ENCODE assay signal across 16 cellular contexts in genomic region chr11:85076535-85077330, GRCh38.
DNase-seq lines count a peak whose midpoint lies in the region; ATAC-seq, FAIRE-seq and TF ChIP-seq lines count a peak whose summit lies in the region.
"Had no signal": no experiment of that assay in that cellular context is flagged by ENCODE, and none has a peak within 500 bp of the region (broad histone marks: within the 10 kb centered on the region; RNA-seq: fewer than 3 reads in every experiment).

No MANE protein-coding gene starts in this region.

- POLR2A ChIA-PET in PC-3 (lab: Charles Lee; ENCODE audit: unreplicated experiment) = interaction anchor here (0.7 kb wide), 1 partner anchor 1916 kb away, joined by 3 read pairs; no protein-coding TSS in a partner anchor

- H3K27me3 ChIP-seq in PC-3 (ENCODE audit: low read length) = no peaks in the 10 kb centered on the region
- no peaks in the 10 kb centered on the region for H3K27me3 ChIP-seq in cardiac muscle cell
- H3K27me3 ChIP-seq: esophagus muscularis mucosa, ovary had no signal

- H3K36me3 ChIP-seq in PC-3 (ENCODE audit: low read depth, low read length) (no peaks in the 10 kb centered on the region), cardiac muscle cell (no peaks in the 10 kb centered on the region)
- H3K36me3 ChIP-seq: esophagus muscularis mucosa, ovary had no signal

- TF ChIP-seq CTCF in PC-3 (conservative IDR thresholded peaks at IDR 0.05; ENCODE audit: low read depth, low read length) (no peak), cardiac muscle cell (IDR thresholded peaks at IDR 0.05; ENCODE audit: low read depth, low read length) (no peak)

- intact Hi-C loops in Right ventricle myocardium inferior (cut with DNase I) (no loop called here), cardiac septum (cut with DNase I) (no loop called here), PC-3 (cut with micrococcal nuclease) (no loop called here)

- H3F3A ChIP-seq in PC-3 (ENCODE audit: low read length, unreplicated experiment) = no peaks in the 10 kb centered on the region

- H3K9me2 ChIP-seq in PC-3 (replicated peaks; ENCODE audit: low read length) = no peaks in the 10 kb centered on the region

- H2AFZ ChIP-seq in PC-3 (ENCODE audit: low read length) = no peak overlapping the region

- H3K79me2 ChIP-seq in PC-3 (ENCODE audit: low read length) = no peaks in the 10 kb centered on the region

- CTCF ChIA-PET in PC-3 (lab: Charles Lee) = no interaction called here

- no peak overlapping the region for H3K9ac ChIP-seq in PC-3 (ENCODE audit: low read length)

- FAIRE-seq in urothelium cell line (lab: Jason Lieb, UNC) = no peak

- ATAC-seq in Right ventricle myocardium inferior = peak; percentile 64
- ATAC-seq in PC-3 = peak; percentile 82
- ATAC-seq in HG03571 (IDR thresholded peaks at IDR 0.05; ENCODE audit: unreplicated experiment) = no peak
- ATAC-seq in HG02973 (IDR thresholded peaks at IDR 0.05; ENCODE audit: unreplicated experiment) = no peak
- ATAC-seq: activated T-cell treated with anti-CD3 and anti-CD28 coated beads, Interleukin-2, amount 50 U/mL, for 4 hours had no signal

- H3K4me3 ChIP-seq in PC-3 (ENCODE audit: low read length) (no peak overlapping the region), cardiac muscle cell (no peak overlapping the region)
- H3K4me3 ChIP-seq: esophagus muscularis mucosa, ovary had no signal

- H3K4me1 ChIP-seq in PC-3 (ENCODE audit: insufficient read depth, low read length) = peaks cover 16% of the 10 kb centered on the region
- peaks cover 14% of the 10 kb centered on the region for H3K4me1 ChIP-seq in cardiac muscle cell (ENCODE audit: low read depth)

- DNase-seq in Right ventricle myocardium inferior (ENCODE audit: missing footprints) (no peak), cardiac septum (ENCODE audit: low spot score) (no peak), PC-3 (peak; percentile 91), cardiac muscle cell (ENCODE audit: low read depth in 1 of 2, low spot score in 1 of 2) (peak in 1 of 2 donors; percentile 64), urothelium cell line (ENCODE audit: low spot score) (peak; percentile 36), HUDEP-2 (lab: John Stamatoyannopoulos, UW; ENCODE audit: unreplicated experiment in 76 of 76) (no peak)
- DNase-seq: activated B cell treated with CpG ODN at 0.5 μM for 24 hours; activated T-cell treated with anti-CD3 and anti-CD28 coated beads, Interleukin-2, amount 50 U/mL, for 4 hours; EL; NCI-H187; ovary; SIG-M5 had no signal

- H3K9me3 ChIP-seq in PC-3 (ENCODE audit: low read length) = no peaks in the 10 kb centered on the region
- no peaks in the 10 kb centered on the region for H3K9me3 ChIP-seq in cardiac muscle cell (ENCODE audit: low read depth)
- H3K9me3 ChIP-seq: ovary had no signal

- H3K4me2 ChIP-seq in PC-3 (ENCODE audit: low read length) = peak overlapping the region; percentile 30

- peak overlapping the region; percentile 9; the same call in 1 of the 2 replicates for H3K27ac ChIP-seq in PC-3 (ENCODE audit: low read length)
- peak overlapping the region; percentile 82 for H3K27ac ChIP-seq in cardiac muscle cell
- H3K27ac ChIP-seq: esophagus muscularis mucosa, HL-60, ovary had no signal

- H4K20me1 ChIP-seq in PC-3 (ENCODE audit: low read length) = no peaks in the 10 kb centered on the region

- no TSS peak for BruUV-seq in PC-3 (replicated peaks; lab: Mats Ljungman, UMichigan)

Comparison
In these comparisons a context has a peak if more than half of its experiments do, and no peak if none do; other contexts are left out.
1. ATAC-seq: peak in Right ventricle myocardium inferior (single experiment) and PC-3 (single experiment); none in HG03571 (single experiment) and HG02973 (single experiment).
2. DNase-seq: peak in PC-3 (single experiment) and urothelium cell line (single experiment); none in Right ventricle myocardium inferior (single experiment), cardiac septum (single experiment) and HUDEP-2 (0 of 76).